Comparison of ENCODE assay signal across 8 cellular contexts in genomic region chr2:100984892-100985307, GRCh38. TPM values are rescaled to one million over a fixed set of nuclear protein-coding genes. Genes with fewer than 3 reads are reported as not detected.
DNase-seq lines count a peak whose midpoint lies in the region; ATAC-seq and TF ChIP-seq lines count a peak whose summit lies in the region.

No MANE protein-coding gene starts in this region.

- peak; percentile 66 to 96 (median 86) for TF ChIP-seq CTCF in body of pancreas (IDR thresholded peaks at IDR 0.05)

- intact Hi-C loops in body of pancreas (cut with DNase I) = loop anchor here (5.0 kb wide), 3 partner anchors 43 to 373 kb away; no protein-coding TSS in a partner anchor

- no peak overlapping the region for H3K4me3 ChIP-seq in body of pancreas

- H3K4me1 ChIP-seq in body of pancreas = no peaks in the 10 kb centered on the region

- no peak for TF ChIP-seq POLR2A in body of pancreas (IDR thresholded peaks at IDR 0.05)

- ATAC-seq in GM19395 (IDR thresholded peaks at IDR 0.05; ENCODE audit: unreplicated experiment) (peak; percentile 77), body of pancreas (peak; percentile 77), HG03139 (IDR thresholded peaks at IDR 0.05; ENCODE audit: unreplicated experiment) (no peak)

- 29 to 39% methylated on average over 7 of the region's 7 CpGs for WGBS in body of pancreas, 2 donors

- no peaks in the 10 kb centered on the region for H3K9me3 ChIP-seq in body of pancreas

- H3K36me3 ChIP-seq in body of pancreas (replicated peaks in 1 of 2; ENCODE audit: insufficient read depth in 1 of 2, low read depth in 2 of 2) = peaks cover 0 to 4% of the 10 kb centered on the region in 2 donors

- no peaks in the 10 kb centered on the region for H3K27me3 ChIP-seq in body of pancreas

- no peak overlapping the region for H3K27ac ChIP-seq in body of pancreas

- DNase-seq in Ammon's horn (ENCODE audit: low spot score) (peak; percentile 88), NCI-H1105 (lab: John Stamatoyannopoulos, UW) (peak; percentile 72), UCSD-AML1 (lab: John Stamatoyannopoulos, UW; ENCODE audit: unreplicated experiment) (peak; percentile 64), body of pancreas (peak; percentile 81 to 87 (median 82)), iPS-NIHi11 (ENCODE audit: low spot score) (peak; percentile 86)
- DNase-seq in stimulated activated CD4-positive, alpha-beta T cell treated with anti-CD3 and anti-CD28 coated beads, Interleukin-12 subunit alpha, Interleukin-12 subunit beta, amount 100 ng/mL, for 4 hours = peak; percentile 77

RNA-seq across cellular contexts. Expression of gene RPL31, which starts 17.2 kb away (rescaled TPM):
- total RNA-seq in body of pancreas = 100 to 1,000 TPM; 316 to 425 TPM
